Comparison of ENCODE assay signal across 18 cellular contexts in the genomic region with DNA sequence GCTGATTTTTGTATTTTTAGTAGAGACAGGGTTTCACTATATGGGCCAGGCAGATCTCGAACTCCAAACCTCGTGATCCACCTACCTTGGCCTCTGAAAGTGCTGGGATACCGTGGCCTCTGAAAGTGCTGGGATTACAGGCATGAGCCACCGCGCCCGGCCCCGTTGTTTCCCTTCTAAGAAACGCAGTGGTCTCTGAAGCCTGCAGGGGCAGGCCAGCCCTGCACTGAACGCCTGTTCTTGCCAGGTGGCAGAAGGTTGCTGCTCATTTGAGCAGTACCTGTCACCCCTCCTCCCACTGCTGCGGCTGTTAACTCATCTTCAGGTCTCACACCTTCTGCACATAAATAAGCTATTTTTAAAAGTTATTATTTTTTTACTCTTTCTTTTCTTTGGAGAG. TPM values are rescaled to one million over a fixed set of nuclear protein-coding genes. Genes with fewer than 3 reads are reported as not detected.
DNase-seq lines count a peak whose midpoint lies in the region; ATAC-seq, FAIRE-seq and TF ChIP-seq lines count a peak whose summit lies in the region.
"Had no signal": no experiment of that assay in that cellular context is flagged by ENCODE, and none has a peak within 500 bp of the region (broad histone marks: within the 10 kb centered on the region; RNA-seq: fewer than 3 reads in every experiment).

No MANE protein-coding gene starts in this region.

- H3K4me1 ChIP-seq in HCT116 (ENCODE audit: control insufficient read depth in 1 of 2, insufficient read depth in 2 of 2, low read length in 2 of 2) (peaks cover 0 to 30% of the 10 kb centered on the region in 2 experiments; a peak in 3 of 4 replicates), PC-9 (replicated peaks; ENCODE audit: insufficient read depth) (0 out of 2 replicates have a peak, but pooled peaks cover 5% of the 10 kb centered on the region), endothelial cell of umbilical vein (ENCODE audit: control insufficient read depth, extremely low read depth, insufficient read depth, low read length) (peaks cover 36% of the 10 kb centered on the region), thoracic aorta (ENCODE audit: control insufficient read depth in 1 of 2, low read depth in 2 of 2) (peaks cover 9 to 52% of the 10 kb centered on the region in 2 donors)

- H3K36me3 ChIP-seq in HCT116 (ENCODE audit: control insufficient read depth in 1 of 2, insufficient read depth in 2 of 2, low read length in 2 of 2) = peaks cover 46 to 61% of the 10 kb centered on the region in 2 experiments
- H3K36me3 ChIP-seq in PC-9 (ENCODE audit: low read depth) = peaks cover 64% of the 10 kb centered on the region
- H3K36me3 ChIP-seq in endothelial cell of umbilical vein (ENCODE audit: control insufficient read depth in 2 of 2, extremely low read depth in 1 of 2, insufficient read depth in 2 of 2, low read length in 2 of 2) = peaks cover 0 to 5% of the 10 kb centered on the region in 2 experiments
- H3K36me3 ChIP-seq in thoracic aorta = peaks cover 24% of the 10 kb centered on the region
- H3K36me3 ChIP-seq: prostate gland had no signal

- no peaks in the 10 kb centered on the region for H3K27me3 ChIP-seq in HCT116 (ENCODE audit: insufficient read depth, low read length)
- no peaks in the 10 kb centered on the region for H3K27me3 ChIP-seq in PC-9 (ENCODE audit: insufficient read depth, low read depth)
- no peaks in the 10 kb centered on the region for H3K27me3 ChIP-seq in endothelial cell of umbilical vein (ENCODE audit: control insufficient read depth in 2 of 2, insufficient read depth in 2 of 2, low read length in 2 of 2)
- H3K27me3 ChIP-seq in thoracic aorta (replicated peaks; ENCODE audit: insufficient read depth) = no peaks in the 10 kb centered on the region
- H3K27me3 ChIP-seq: SJCRH30 had no signal

- BruUV-seq in HCT116 (replicated peaks; lab: Mats Ljungman, UMichigan) (no TSS peak), PC-9 (replicated peaks; lab: Mats Ljungman, UMichigan) (TSS peak; percentile 0), endothelial cell of umbilical vein (replicated peaks; lab: Mats Ljungman, UMichigan) (no TSS peak)

- H3F3A ChIP-seq in PC-9 (ENCODE audit: insufficient read depth, low read depth) = peaks cover 100% of the 10 kb centered on the region

- TF ChIP-seq POLR2A in HCT116 (IDR thresholded peaks at IDR 0.05; ENCODE audit: borderline replicate concordance, extremely low read depth, insufficient read depth, insufficient read length) (no peak), endothelial cell of umbilical vein (IDR thresholded peaks at IDR 0.05; ENCODE audit: low read depth, low read length) (no peak)

- no peak for FAIRE-seq in endothelial cell of umbilical vein (lab: Jason Lieb, UNC)
- FAIRE-seq: bronchial epithelial cell, islet of Langerhans had no signal

- intact Hi-C loops in HCT116 (cut with micrococcal nuclease) = loop anchor here (1.0 to 5.0 kb wide), 3 partner anchors 68 to 297 kb away; no protein-coding TSS in a partner anchor
- intact Hi-C loops in PC-9 (cut with micrococcal nuclease; ENCODE audit: unreplicated experiment) = loop anchor here (1.0 to 5.0 kb wide), 3 partner anchors 68 to 319 kb away; no protein-coding TSS in a partner anchor
- intact Hi-C loops in endothelial cell of umbilical vein (cut with micrococcal nuclease) = loop anchor here (1.0 to 5.0 kb wide), 17 partner anchors 24 to 745 kb away; partner anchors contain the start of genes GPRC5A and HEBP1

- no peaks in the 10 kb centered on the region for H3K9me1 ChIP-seq in endothelial cell of umbilical vein (replicated peaks; ENCODE audit: control insufficient read depth, extremely low read depth, insufficient read depth, low read length)

- RAD21 ChIA-PET in HCT116 (lab: Charles Lee; ENCODE audit: low non-redundant PET in 1 of 2, low total read pairs in 2 of 2, uncharacterized antibody in 2 of 2, unreplicated experiment in 2 of 2) = no interaction called here

- peaks cover 65% of the 10 kb centered on the region for H3K79me2 ChIP-seq in HCT116 (ENCODE audit: insufficient read depth, low read length)
- H3K79me2 ChIP-seq in PC-9 (ENCODE audit: low read depth) = peaks cover 69% of the 10 kb centered on the region
- peaks cover 7% of the 10 kb centered on the region for H3K79me2 ChIP-seq in endothelial cell of umbilical vein (ENCODE audit: control insufficient read depth, insufficient read depth, low read length)

- POLR2A ChIA-PET in HCT116 (lab: Charles Lee) = interaction anchor here (1.5 kb wide), 1 partner anchor 25 kb away, joined by 4 read pairs; the partner anchor contains the start of gene GPRC5A
- POLR2A ChIA-PET in PC-9 (lab: Charles Lee; ENCODE audit: unreplicated experiment) = interaction anchor here (0.6 to 0.7 kb wide), 3 partner anchors 72 to 558 kb away, joined by 3 to 5 read pairs (median 4); no protein-coding TSS in a partner anchor
- POLR2A ChIA-PET in endothelial cell of umbilical vein (lab: Charles Lee) = interaction anchor here (0.6 kb wide), 1 partner anchor 77 kb away, joined by 4 read pairs; no protein-coding TSS in a partner anchor

- dilution Hi-C loops in endothelial cell of umbilical vein (cut with MboI; ENCODE audit: extremely low pct_ligation_motif_present, low sequenced_read_pairs) = no loop called here

- CTCF ChIA-PET in HCT116 (lab: Charles Lee) = interaction anchor here (1.0 to 1.5 kb wide), 5 partner anchors 60 to 296 kb away, joined by 3 to 4 read pairs (median 3); no protein-coding TSS in a partner anchor
- CTCF ChIA-PET in PC-9 (lab: Charles Lee) = interaction anchor here (1.1 to 1.9 kb wide), 2 partner anchors 24 to 107 kb away, joined by 4 to 17 read pairs; partner anchors contain the start of gene GPRC5A
- CTCF ChIA-PET in endothelial cell of umbilical vein (lab: Charles Lee) = interaction anchor here (0.7 to 5.4 kb wide), 24 partner anchors 8 to 340 kb away, joined by 3 to 116 read pairs (median 7); partner anchors contain the start of gene GPRC5A

- no peak overlapping the region for H3K4me2 ChIP-seq in HCT116 (ENCODE audit: low read length)
- H3K4me2 ChIP-seq in PC-9 = no peak overlapping the region
- peak overlapping the region; percentile 69 for H3K4me2 ChIP-seq in endothelial cell of umbilical vein (ENCODE audit: insufficient read depth, low read length)

- H3K9ac ChIP-seq in HCT116 (ENCODE audit: low read length) (no peak overlapping the region), endothelial cell of umbilical vein (replicated peaks; ENCODE audit: extremely low read depth, insufficient read depth, low read length) (peak overlapping the region; percentile 74)

- H4K20me1 ChIP-seq in HCT116 (ENCODE audit: insufficient read depth) (peaks cover 13% of the 10 kb centered on the region; the same call in 1 of the 2 replicates), PC-9 (ENCODE audit: insufficient read depth) (peaks cover 66% of the 10 kb centered on the region), endothelial cell of umbilical vein (replicated peaks; ENCODE audit: control insufficient read depth, extremely low read depth, insufficient read depth, low read length) (no peaks in the 10 kb centered on the region)

- no peak overlapping the region for H2AFZ ChIP-seq in HCT116 (ENCODE audit: low read depth, low read length, poor library complexity, severe bottlenecking)
- H2AFZ ChIP-seq in PC-9 = no peak overlapping the region
- H2AFZ ChIP-seq in endothelial cell of umbilical vein (ENCODE audit: low read depth, low read length) = no peak overlapping the region

- no peak overlapping the region for H3K4me3 ChIP-seq in HCT116 (replicated peaks in 1 of 2; ENCODE audit: low read depth in 1 of 2, low read length in 2 of 2)
- no peak overlapping the region for H3K4me3 ChIP-seq in PC-9
- no peak overlapping the region for H3K4me3 ChIP-seq in endothelial cell of umbilical vein (replicated peaks in 1 of 3; ENCODE audit: insufficient read depth in 1 of 3, low read depth in 1 of 3, low read length in 3 of 3)
- H3K4me3 ChIP-seq in thoracic aorta = no peak overlapping the region
- H3K4me3 ChIP-seq: prostate gland, SJCRH30, skin epidermis had no signal

- TF ChIP-seq CTCF in HCT116 (IDR thresholded peaks at IDR 0.05 in 2 of 3, conservative IDR thresholded peaks at IDR 0.05 in 1 of 3; ENCODE audit: borderline replicate concordance in 1 of 3, insufficient read depth in 1 of 3, low read depth in 2 of 3, low read length in 2 of 3) = no peak
- no peak for TF ChIP-seq CTCF in PC-9 (conservative IDR thresholded peaks at IDR 0.05)
- no peak for TF ChIP-seq CTCF in endothelial cell of umbilical vein (IDR thresholded peaks at IDR 0.05; ENCODE audit: extremely low read depth in 1 of 2, insufficient read depth in 1 of 2, low read depth in 1 of 2, low read length in 2 of 2)
- no peak for TF ChIP-seq CTCF in thoracic aorta (IDR thresholded peaks at IDR 0.05)

- no peaks in the 10 kb centered on the region for H3K9me2 ChIP-seq in HCT116 (ENCODE audit: insufficient read depth)
- no peaks in the 10 kb centered on the region for H3K9me2 ChIP-seq in PC-9 (ENCODE audit: insufficient read depth)

- DNase-seq in HCT116 (ENCODE audit: low read depth, low spot score) (no peak), PC-9 (no peak), endothelial cell of umbilical vein (ENCODE audit: low read depth, low spot score) (no peak), thoracic aorta (ENCODE audit: low spot score) (no peak), NCI-H446 treated with DMSO at 0.1 percent for 48 hours (lab: John Stamatoyannopoulos, UW) (no peak)

- TF ChIP-seq RAD21 in HCT116 (IDR thresholded peaks at IDR 0.05; ENCODE audit: low read depth) = peak; percentile 5; the same call in 1 of the 2 replicates

- no peaks in the 10 kb centered on the region for H3K9me3 ChIP-seq in HCT116 (ENCODE audit: control insufficient read depth in 1 of 2, insufficient read depth in 1 of 2, low read depth in 1 of 2, low read length in 2 of 2)
- no peaks in the 10 kb centered on the region for H3K9me3 ChIP-seq in PC-9 (ENCODE audit: insufficient read depth, low read depth)
- H3K9me3 ChIP-seq in endothelial cell of umbilical vein (replicated peaks; ENCODE audit: control insufficient read depth, insufficient read depth, low read length) = no peaks in the 10 kb centered on the region
- no peaks in the 10 kb centered on the region for H3K9me3 ChIP-seq in thoracic aorta
- H3K9me3 ChIP-seq: prostate gland, SJCRH30 had no signal

- H3K27ac ChIP-seq in HCT116 (ENCODE audit: low read depth, low read length) (peak overlapping the region; percentile 13; the same call in 1 of the 2 replicates), PC-9 (no peak overlapping the region), endothelial cell of umbilical vein (ENCODE audit: insufficient read depth, low read depth, low read length) (peak overlapping the region; percentile 88), thoracic aorta (peak overlapping the region; percentile 26 to 75)
- H3K27ac ChIP-seq: SJCRH30 had no signal

- ATAC-seq in HCT116 (peak; percentile 44), thoracic aorta (ENCODE audit: insufficient number of reproducible peaks, low FRiP score, low read depth) (no peak), GM19395 (IDR thresholded peaks at IDR 0.05; ENCODE audit: unreplicated experiment) (no peak), GM21515 (IDR thresholded peaks at IDR 0.05; ENCODE audit: unreplicated experiment) (no peak)

RNA-seq across cellular contexts. Expression of gene GPRC5A, which starts 24.3 kb away (rescaled TPM):
- 305 TPM for total RNA-seq in HCT116 (2021; ENCODE audit: unreplicated experiment)
- polyA plus RNA-seq in HCT116 (2012) = 200 and 379 TPM in 2 replicates
- 468 and 642 TPM in 2 replicates for total RNA-seq in PC-9 (2021)
- total RNA-seq in endothelial cell of umbilical vein = 17.6 and 22.7 TPM in 2 replicates
- 82.9 and 86.4 TPM in 2 replicates for polyA plus RNA-seq in endothelial cell of umbilical vein
- polyA plus RNA-seq in endothelial cell of umbilical vein (2011; cell fraction: cytosol; rRNA removed) = 51.2 and 52.4 TPM in 2 replicates
- 49.8 and 59.1 TPM in 2 replicates for polyA plus RNA-seq in endothelial cell of umbilical vein (2011; cell fraction: nucleus; rRNA removed)
- 59.9 and 61.4 TPM in 2 replicates for polyA plus RNA-seq in endothelial cell of umbilical vein (2012)
- polyA minus RNA-seq in endothelial cell of umbilical vein = 231 and 240 TPM in 2 replicates
- polyA minus RNA-seq in endothelial cell of umbilical vein (2011; cell fraction: cytosol; rRNA and poly(A)+ RNA removed) = 189 TPM
- 53.6 and 78.0 TPM in 2 replicates for polyA minus RNA-seq in endothelial cell of umbilical vein (2011; cell fraction: nucleus; rRNA and poly(A)+ RNA removed)
- 100 to 1,000 TPM in 1 of 2 donors, 10 to 100 TPM in 1; 42.8 to 123 TPM for total RNA-seq in thoracic aorta
- total RNA-seq: activated T-helper 1 cell treated with anti-CD3 and anti-CD28 coated beads, Interleukin-12 subunit alpha, Interleukin-12 subunit beta, Interleukin-2, Interleukin-4 antibody, amounts not matched to agents 30 ng/mL and 10 ng/mL and 1 ng/mL, durations not matched to agents 14 hours and 24 hours and 36 hours had no signal

RNA-seq across cellular contexts. Expression of gene GPRC5D, which starts 36.3 kb away (rescaled TPM):
- not detected for total RNA-seq in HCT116 (2021; ENCODE audit: unreplicated experiment)
- 0.96 and 1.5 TPM in 2 replicates for polyA plus RNA-seq in HCT116 (2012)
- total RNA-seq in PC-9 (2021) = not detected in 2 replicates
- total RNA-seq in endothelial cell of umbilical vein = not detected in 2 replicates
- polyA plus RNA-seq in endothelial cell of umbilical vein = not detected in 2 replicates
- polyA plus RNA-seq in endothelial cell of umbilical vein (2011; cell fraction: cytosol; rRNA removed) = not detected in 2 replicates
- polyA plus RNA-seq in endothelial cell of umbilical vein (2011; cell fraction: nucleus; rRNA removed) = 0.41 TPM in 1 of 2 replicates, not detected in the other
- 0.56 and 0.74 TPM in 2 replicates for polyA plus RNA-seq in endothelial cell of umbilical vein (2012)
- not detected in 2 replicates for polyA minus RNA-seq in endothelial cell of umbilical vein
- polyA minus RNA-seq in endothelial cell of umbilical vein (2011; cell fraction: cytosol; rRNA and poly(A)+ RNA removed) = not detected
- not detected in 2 replicates for polyA minus RNA-seq in endothelial cell of umbilical vein (2011; cell fraction: nucleus; rRNA and poly(A)+ RNA removed)
- total RNA-seq in thoracic aorta = not detected
- total RNA-seq: activated T-helper 1 cell treated with anti-CD3 and anti-CD28 coated beads, Interleukin-12 subunit alpha, Interleukin-12 subunit beta, Interleukin-2, Interleukin-4 antibody, amounts not matched to agents 30 ng/mL and 10 ng/mL and 1 ng/mL, durations not matched to agents 14 hours and 24 hours and 36 hours; bronchial epithelial cell; fibroblast of lung; MCF 10A; NCI-H460; prostate gland; SJCRH30; T-helper 2 cell treated with Interferon-gamma antibody and Interleukin-4, amounts not matched to agents 100 ng/mL and 5 ng/mL, for 36 hours had no signal
- polyA plus RNA-seq: BJ had no signal
